In the genomic region with DNA sequence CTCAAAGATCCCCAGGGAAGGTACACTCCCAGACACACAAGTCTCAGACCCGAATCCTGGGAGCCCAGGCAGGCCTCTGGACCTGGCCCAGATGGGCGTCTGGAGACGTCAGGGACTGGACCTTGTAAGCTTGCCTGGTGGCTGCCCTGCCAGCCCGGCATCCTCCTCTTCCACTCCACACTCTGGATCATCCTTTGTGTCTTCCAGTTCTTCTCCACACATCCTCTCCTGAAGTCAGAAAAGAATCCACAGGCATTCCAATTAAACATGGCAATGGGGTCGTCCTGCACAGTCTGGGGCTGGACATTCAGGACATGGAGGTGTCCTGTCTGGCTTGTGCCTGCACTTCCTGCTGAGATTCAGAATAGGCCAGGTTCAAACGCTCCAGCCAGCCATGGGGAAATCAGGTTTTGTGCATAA, we compare ENCODE assay signal across 24 cellular contexts.
DNase-seq lines count a peak whose midpoint lies in the region; ATAC-seq and TF ChIP-seq lines count a peak whose summit lies in the region.
"Had no signal": no experiment of that assay in that cellular context is flagged by ENCODE, and none has a peak within 500 bp of the region (broad histone marks: within the 10 kb centered on the region; RNA-seq: fewer than 3 reads in every experiment).

No MANE protein-coding gene starts in this region.

- H3K27ac ChIP-seq in coronary artery (no peak overlapping the region), gastroesophageal sphincter (no peak overlapping the region)
- H3K27ac ChIP-seq: A549; BLaER1 treated with 17β-estradiol and CSF1 and Interleukin-3, amounts not matched to agents 10 nM and 100 nM had no signal

- H3K27me3 ChIP-seq in gastroesophageal sphincter: peaks cover 2% of the 10 kb centered on the region
- H3K27me3 ChIP-seq: BLaER1 treated with 17β-estradiol and CSF1 and Interleukin-3, amounts not matched to agents 10 nM and 100 nM had no signal

- H3K27me3 Mint-ChIP-seq in osteocyte (ENCODE audit: unreplicated experiment): peaks cover 19% of the 10 kb centered on the region
- H3K27me3 Mint-ChIP-seq: CD8-positive, alpha-beta memory T cell had no signal

- peaks cover 21% of the 10 kb centered on the region for H3K4me1 Mint-ChIP-seq in osteocyte (ENCODE audit: unreplicated experiment)
- H3K4me1 Mint-ChIP-seq: CD8-positive, alpha-beta memory T cell had no signal

- DNase-seq in activated effector memory CD4-positive, alpha-beta T cell treated with anti-CD3 and anti-CD28 coated beads, Interleukin-2, amount 50 U/mL, for 16 hours: peak; percentile 49
- no peak for DNase-seq in activated effector memory CD4-positive, alpha-beta T cell treated with Interleukin-2 at 50 U/mL for 16 hours
- DNase-seq in coronary artery (ENCODE audit: low spot score): peak; percentile 65
- peak; percentile 71 for DNase-seq in osteocyte (ENCODE audit: extremely low spot score, unreplicated experiment)
- DNase-seq: 8988T; ACHN; AML-193; BE2C; CD8-positive, alpha-beta memory T cell; DMS 273 treated with DMSO at 0.1 percent for 48 hours; DMS79; EL; GDM1; HFFc6 had no signal

- no peaks in the 10 kb centered on the region for H3K9me3 ChIP-seq in gastroesophageal sphincter
- H3K9me3 ChIP-seq: A549; BE2C; BLaER1 treated with 17β-estradiol and CSF1 and Interleukin-3, amounts not matched to agents 10 nM and 100 nM; HAP-1 had no signal

- ATAC-seq in HG03378 (IDR thresholded peaks at IDR 0.05; ENCODE audit: unreplicated experiment) (no peak), GM18519 (IDR thresholded peaks at IDR 0.05; ENCODE audit: low FRiP score, unreplicated experiment) (no peak), gastroesophageal sphincter (no peak)
- ATAC-seq: A549, GM12878, GM23338 had no signal

- 52 to 95% methylated on average over 2 to 4 of the region's 6 CpGs for WGBS in gastroesophageal sphincter (ENCODE audit: low coverage in 1 of 2), 2 donors

- no peak for TF ChIP-seq CTCF in coronary artery (IDR thresholded peaks at IDR 0.05)
- TF ChIP-seq CTCF in osteocyte (IDR thresholded peaks at IDR 0.05): no peak
- no peak for TF ChIP-seq CTCF in gastroesophageal sphincter (IDR thresholded peaks at IDR 0.05)

- H3K27ac Mint-ChIP-seq in osteocyte (ENCODE audit: unreplicated experiment): no peak overlapping the region
- H3K27ac Mint-ChIP-seq: CD4-positive, alpha-beta T cell; CD8-positive, alpha-beta memory T cell; GM23338; HFFc6 had no signal

- H3K4me1 ChIP-seq in gastroesophageal sphincter: peaks cover 0 to 8% (median 0%) of the 10 kb centered on the region in 3 donors
- H3K4me1 ChIP-seq: BE2C had no signal

- H3K4me3 ChIP-seq in coronary artery (no peak overlapping the region), gastroesophageal sphincter (no peak overlapping the region)
- H3K4me3 ChIP-seq: A549; BLaER1 treated with 17β-estradiol and CSF1 and Interleukin-3, amounts not matched to agents 10 nM and 100 nM; GM12878; GM23338; HAP-1 had no signal

- TF ChIP-seq POLR2A in gastroesophageal sphincter (IDR thresholded peaks at IDR 0.05): no peak

- TF ChIP-seq EP300 in gastroesophageal sphincter (IDR thresholded peaks at IDR 0.05): no peak

- H3K4me3 Mint-ChIP-seq in osteocyte (ENCODE audit: unreplicated experiment): no peak overlapping the region
- H3K4me3 Mint-ChIP-seq: CD14-positive monocyte; CD4-positive, alpha-beta T cell; CD8-positive, alpha-beta memory T cell; GM23338; HFFc6 had no signal

- H3K36me3 ChIP-seq in gastroesophageal sphincter: no peaks in the 10 kb centered on the region
- H3K36me3 ChIP-seq: BE2C; BLaER1 treated with 17β-estradiol and CSF1 and Interleukin-3, amounts not matched to agents 10 nM and 100 nM; HAP-1 had no signal

- no peaks in the 10 kb centered on the region for H3K36me3 Mint-ChIP-seq in osteocyte (ENCODE audit: unreplicated experiment)
- H3K36me3 Mint-ChIP-seq: CD14-positive monocyte; CD8-positive, alpha-beta memory T cell had no signal

- no peaks in the 10 kb centered on the region for H3K9me3 Mint-ChIP-seq in osteocyte (ENCODE audit: unreplicated experiment)
- H3K9me3 Mint-ChIP-seq: CD4-positive, alpha-beta T cell; GM23338 had no signal
